17 cellular contexts compared by ENCODE assay signal in the genomic region with DNA sequence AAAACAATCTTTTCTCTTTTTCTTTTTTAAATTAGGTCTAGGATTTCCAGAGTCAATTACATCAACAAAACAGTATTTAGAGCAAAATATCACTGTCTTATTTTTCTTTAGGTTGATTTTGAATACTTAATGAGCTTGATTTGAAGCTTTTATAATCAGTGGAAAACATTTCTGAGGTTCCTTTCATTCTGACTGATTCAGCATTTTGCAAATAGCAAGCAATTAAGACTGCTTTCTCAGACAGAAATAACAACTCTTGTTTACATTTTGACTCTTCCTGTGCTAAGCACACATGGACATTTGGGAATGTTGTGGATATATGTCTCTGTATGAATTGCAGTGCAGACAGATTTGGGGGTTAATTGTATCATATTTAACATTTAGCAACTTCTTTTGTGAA. TPM values are rescaled to one million over a fixed set of nuclear protein-coding genes. Genes with fewer than 3 reads are reported as not detected.
DNase-seq lines count a peak whose midpoint lies in the region; ATAC-seq and TF ChIP-seq lines count a peak whose summit lies in the region.
"Had no signal": no experiment of that assay in that cellular context is flagged by ENCODE, and none has a peak within 500 bp of the region (broad histone marks: within the 10 kb centered on the region; RNA-seq: fewer than 3 reads in every experiment).

No MANE protein-coding gene starts in this region.

- TF ChIP-seq CTCF in fibroblast of villous mesenchyme (IDR thresholded peaks at IDR 0.05; ENCODE audit: insufficient read depth, low read depth, low read length) = no peak
- TF ChIP-seq CTCF in GM10266 (IDR thresholded peaks at IDR 0.05; ENCODE audit: control insufficient read depth, insufficient read depth, low read depth, missing control alignments) = no peak
- TF ChIP-seq CTCF in mesothelial cell of epicardium (IDR thresholded peaks at IDR 0.05; ENCODE audit: unreplicated experiment) = no peak

- peaks cover 49% of the 10 kb centered on the region for H3K36me3 Mint-ChIP-seq in stimulated activated naive CD8-positive, alpha-beta T cell treated with anti-CD3 and anti-CD28 coated beads, Interleukin-15, Interleukin-2, amounts not matched to agents 100 ng/mL and 50 ng/mL, for 24 hours (ENCODE audit: low read depth)
- H3K36me3 Mint-ChIP-seq in mesothelial cell of epicardium = peaks cover 21% of the 10 kb centered on the region

- H3K27ac ChIP-seq in SK-N-MC = peak overlapping the region; percentile 68
- H3K27ac ChIP-seq: BLaER1 had no signal

- H3K4me3 ChIP-seq in SK-N-MC = 0 out of 2 replicates have a peak overlapping the region, but pooled peaks have one; percentile 23
- H3K4me3 ChIP-seq in fibroblast of villous mesenchyme (ENCODE audit: low read depth, low read length) = no peak overlapping the region
- H3K4me3 ChIP-seq: BLaER1 had no signal

- H3K4me3 Mint-ChIP-seq in stimulated activated naive CD8-positive, alpha-beta T cell treated with anti-CD3 and anti-CD28 coated beads, Interleukin-15, Interleukin-2, amounts not matched to agents 100 ng/mL and 50 ng/mL, for 24 hours = no peak overlapping the region
- H3K4me3 Mint-ChIP-seq in mesothelial cell of epicardium = no peak overlapping the region

- H3K4me1 Mint-ChIP-seq in stimulated activated naive CD8-positive, alpha-beta T cell treated with anti-CD3 and anti-CD28 coated beads, Interleukin-15, Interleukin-2, amounts not matched to agents 100 ng/mL and 50 ng/mL, for 24 hours (ENCODE audit: low read depth) = no peaks in the 10 kb centered on the region
- no peaks in the 10 kb centered on the region for H3K4me1 Mint-ChIP-seq in mesothelial cell of epicardium

- H3K9me3 Mint-ChIP-seq in stimulated activated naive CD8-positive, alpha-beta T cell treated with anti-CD3 and anti-CD28 coated beads, Interleukin-15, Interleukin-2, amounts not matched to agents 100 ng/mL and 50 ng/mL, for 24 hours = no peaks in the 10 kb centered on the region
- H3K9me3 Mint-ChIP-seq in mesothelial cell of epicardium = no peaks in the 10 kb centered on the region

- no peak for ATAC-seq in stimulated activated naive CD8-positive, alpha-beta T cell treated with anti-CD3 and anti-CD28 coated beads, Interleukin-15, Interleukin-2, amounts not matched to agents 100 U/mL and 50 U/mL, for 24 hours
- no peak for ATAC-seq in GM18870 (IDR thresholded peaks at IDR 0.05; ENCODE audit: unreplicated experiment)
- ATAC-seq: Right ventricle myocardium inferior had no signal

- H3K9ac ChIP-seq in SK-N-MC (ENCODE audit: insufficient read length) = peak overlapping the region; percentile 14
- H3K9ac ChIP-seq: BLaER1 had no signal

- peak overlapping the region; percentile 21 for H3K27ac Mint-ChIP-seq in stimulated activated naive CD8-positive, alpha-beta T cell treated with anti-CD3 and anti-CD28 coated beads, Interleukin-15, Interleukin-2, amounts not matched to agents 100 ng/mL and 50 ng/mL, for 24 hours
- H3K27ac Mint-ChIP-seq in mesothelial cell of epicardium = no peak overlapping the region

- H3K9me3 ChIP-seq in SK-N-MC (ENCODE audit: low read depth, low read length) = no peaks in the 10 kb centered on the region
- H3K9me3 ChIP-seq: BLaER1 had no signal

- no peak for DNase-seq in stimulated activated naive CD8-positive, alpha-beta T cell treated with anti-CD3 and anti-CD28 coated beads, Interleukin-15, Interleukin-2, amounts not matched to agents 100 U/mL and 50 U/mL, for 24 hours
- DNase-seq in SK-N-MC (ENCODE audit: low read depth, low spot score) (no peak), fibroblast of villous mesenchyme (ENCODE audit: low read depth) (peak; percentile 5), GM10266 (ENCODE audit: extremely low spot score) (no peak), mesothelial cell of epicardium (ENCODE audit: low spot score in 2 of 2, unreplicated experiment in 2 of 2) (no peak), H4 (ENCODE audit: low spot score) (no peak)
- DNase-seq: DMS79 treated with DMSO at 0.1 percent for 48 hours, HCEC 1CT, NCI-H1105 treated with DMSO at 0.1 percent for 48 hours, NCI-H187, NCI-H2107, NCI-H510A, NCI-H774 had no signal

- H3K36me3 ChIP-seq in SK-N-MC (ENCODE audit: insufficient read depth, low read length) = peaks cover 75% of the 10 kb centered on the region

- no peaks in the 10 kb centered on the region for H3K27me3 Mint-ChIP-seq in stimulated activated naive CD8-positive, alpha-beta T cell treated with anti-CD3 and anti-CD28 coated beads, Interleukin-15, Interleukin-2, amounts not matched to agents 100 ng/mL and 50 ng/mL, for 24 hours
- H3K27me3 Mint-ChIP-seq in mesothelial cell of epicardium (ENCODE audit: low read depth) = no peaks in the 10 kb centered on the region

RNA-seq across cellular contexts. Expression of a gene that starts 22.3 kb away (rescaled TPM):
- total RNA-seq in fibroblast of villous mesenchyme = 23.2 and 25.9 TPM in 2 replicates
- total RNA-seq in mesothelial cell of epicardium = 42.6 to 44.6 TPM (median 44.4 TPM) in 3 replicates
- 46.2 and 50.3 TPM in 2 replicates for total RNA-seq in H4 (2014; rRNA removed; shearing (Covaris generic))
